In genomic region chr4:123616970-123617392, GRCh38 we compare ENCODE assay signal across 10 cellular contexts.
DNase-seq lines count a peak whose midpoint lies in the region; ATAC-seq and TF ChIP-seq lines count a peak whose summit lies in the region.
"Had no signal": no experiment of that assay in that cellular context is flagged by ENCODE, and none has a peak within 500 bp of the region (broad histone marks: within the 10 kb centered on the region; RNA-seq: fewer than 3 reads in every experiment).

No MANE protein-coding gene starts in this region.

- no TSS peak for BruUV-seq in OCI-LY7 (replicated peaks; lab: Mats Ljungman, UMichigan)

- POLR2A ChIA-PET in OCI-LY7 (lab: Charles Lee): interaction anchor here (0.6 to 1.2 kb wide), 6 partner anchors 11 to 291 kb away, joined by 3 to 4 read pairs (median 3); no protein-coding TSS in a partner anchor

- H3K4me3 ChIP-seq in OCI-LY7 (ENCODE audit: low read depth, low read length, poor library complexity, severe bottlenecking): no peak overlapping the region
- H3K4me3 ChIP-seq in upper lobe of right lung: no peak overlapping the region
- H3K4me3 ChIP-seq: ovary had no signal

- H3K4me1 Mint-ChIP-seq in mesothelial cell of epicardium: peaks cover 19% of the 10 kb centered on the region

- H3K36me3 ChIP-seq in OCI-LY7 (ENCODE audit: insufficient read depth, low read length) (no peaks in the 10 kb centered on the region), upper lobe of right lung (no peaks in the 10 kb centered on the region)
- H3K36me3 ChIP-seq: ovary had no signal

- H3K9me3 ChIP-seq in OCI-LY7 (ENCODE audit: low read length) (no peaks in the 10 kb centered on the region), upper lobe of right lung (no peaks in the 10 kb centered on the region)
- H3K9me3 ChIP-seq: ovary had no signal

- no peak for TF ChIP-seq CTCF in OCI-LY7 (conservative IDR thresholded peaks at IDR 0.05; ENCODE audit: low read length)
- no peak for TF ChIP-seq CTCF in mesothelial cell of epicardium (IDR thresholded peaks at IDR 0.05; ENCODE audit: unreplicated experiment)
- TF ChIP-seq CTCF in upper lobe of right lung (IDR thresholded peaks at IDR 0.05): no peak

- no peaks in the 10 kb centered on the region for H4K20me1 ChIP-seq in OCI-LY7 (ENCODE audit: insufficient read depth, low read length)

- ATAC-seq in GM18499 (IDR thresholded peaks at IDR 0.05; ENCODE audit: insufficient read depth, unreplicated experiment) (peak; percentile 41), HG03103 (IDR thresholded peaks at IDR 0.05; ENCODE audit: low read depth, unreplicated experiment) (peak; percentile 81), upper lobe of right lung (peak; percentile 93), GM21717 (IDR thresholded peaks at IDR 0.05; ENCODE audit: unreplicated experiment) (no peak)
- ATAC-seq: Panc1 had no signal

- no peaks in the 10 kb centered on the region for H3K27me3 Mint-ChIP-seq in mesothelial cell of epicardium (ENCODE audit: low read depth)

- H3K27me3 ChIP-seq in upper lobe of right lung: no peaks in the 10 kb centered on the region
- H3K27me3 ChIP-seq: ovary had no signal

- CTCF ChIA-PET in OCI-LY7 (lab: Charles Lee; ENCODE audit: unreplicated experiment): no interaction called here

- H3K27ac Mint-ChIP-seq in mesothelial cell of epicardium: peak overlapping the region; percentile 76

- no peaks in the 10 kb centered on the region for H3K9me2 ChIP-seq in OCI-LY7 (ENCODE audit: insufficient read depth, low read length)

- H3K4me3 Mint-ChIP-seq in mesothelial cell of epicardium: no peak overlapping the region

- H3K79me2 ChIP-seq in OCI-LY7 (ENCODE audit: insufficient read depth, low read depth, low read length): no peaks in the 10 kb centered on the region

- H3K36me3 Mint-ChIP-seq in mesothelial cell of epicardium: no peaks in the 10 kb centered on the region

- intact Hi-C loops in OCI-LY7 (cut with micrococcal nuclease; ENCODE audit: unreplicated experiment) (no loop called here), upper lobe of right lung (cut with DNase I) (no loop called here)

- peak overlapping the region; percentile 37 for H3K4me2 ChIP-seq in OCI-LY7 (ENCODE audit: low read length)

- H3K27ac ChIP-seq in OCI-LY7 (ENCODE audit: low read depth, low read length, poor library complexity, severe bottlenecking) (no peak overlapping the region), upper lobe of right lung (no peak overlapping the region)
- H3K27ac ChIP-seq: ovary had no signal

- no peak overlapping the region for H2AFZ ChIP-seq in OCI-LY7 (ENCODE audit: low read length)

- H3K9me3 Mint-ChIP-seq in mesothelial cell of epicardium: no peaks in the 10 kb centered on the region

- DNase-seq in OCI-LY7 (ENCODE audit: low spot score) (peak; percentile 46), dermis microvascular lymphatic vessel endothelial cell (ENCODE audit: low read depth in 2 of 2) (peak; percentile 96 to 99), mesothelial cell of epicardium (ENCODE audit: low spot score in 2 of 2, unreplicated experiment in 2 of 2) (no peak), upper lobe of right lung (no peak), HuH-7 (ENCODE audit: low spot score) (no peak)

- peaks cover 11% of the 10 kb centered on the region for H3K4me1 ChIP-seq in OCI-LY7 (ENCODE audit: insufficient read depth, low read length, poor library complexity, severe bottlenecking)
- H3K4me1 ChIP-seq in upper lobe of right lung: peaks cover 16% of the 10 kb centered on the region

Comparison
In these comparisons a context has a peak if more than half of its experiments do, and no peak if none do; other contexts are left out.
1. DNase-seq: peak in OCI-LY7 (single experiment) and dermis microvascular lymphatic vessel endothelial cell (2 of 2); none in mesothelial cell of epicardium (0 of 2), upper lobe of right lung (single experiment) and HuH-7 (single experiment).